Comparison of ENCODE assay signal across 26 cellular contexts in the genomic region with DNA sequence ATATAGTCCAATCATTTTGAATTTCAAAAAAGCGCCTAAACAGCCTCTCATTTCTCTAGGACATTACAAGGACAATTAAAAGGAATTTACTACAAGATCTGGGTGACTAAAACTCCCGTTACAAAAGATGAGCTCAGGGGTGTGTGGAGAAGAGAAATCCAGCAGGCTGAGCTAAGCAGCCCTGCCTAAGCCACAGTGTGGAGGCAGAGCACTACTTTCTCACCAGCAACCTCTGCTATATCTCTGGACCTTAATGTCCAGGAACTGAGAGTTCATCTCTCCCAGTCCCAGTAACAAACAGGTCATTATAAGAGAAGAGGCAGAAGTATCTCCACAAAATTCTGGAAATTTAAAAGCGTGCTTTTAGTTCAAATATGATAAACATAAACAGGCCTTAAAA. TPM values are rescaled to one million over a fixed set of nuclear protein-coding genes. Genes with fewer than 3 reads are reported as not detected.
DNase-seq lines count a peak whose midpoint lies in the region; ATAC-seq and TF ChIP-seq lines count a peak whose summit lies in the region.
"Had no signal": no experiment of that assay in that cellular context is flagged by ENCODE, and none has a peak within 500 bp of the region (broad histone marks: within the 10 kb centered on the region; RNA-seq: fewer than 3 reads in every experiment).

No MANE protein-coding gene starts in this region.

- H3K9me3 ChIP-seq in uterus, result no peaks in the 10 kb centered on the region
- H3K9me3 ChIP-seq: ascending aorta, thyroid gland had no signal

- H3K27ac ChIP-seq in uterus, result no peak overlapping the region
- H3K27ac ChIP-seq: ascending aorta, PC-9, thyroid gland had no signal

- no peaks in the 10 kb centered on the region for H3K27me3 ChIP-seq in uterus
- H3K27me3 ChIP-seq: ascending aorta, thyroid gland had no signal

- DNase-seq in NCI-H2227 (lab: John Stamatoyannopoulos, UW; ENCODE audit: unreplicated experiment) (peak; percentile 7), NCI-H2227 treated with DMSO at 0.1 percent for 48 hours (lab: John Stamatoyannopoulos, UW) (no peak), astrocyte of the hippocampus (ENCODE audit: low read depth, low spot score) (peak; percentile 20), fibroblast of the aortic adventitia (ENCODE audit: low read depth) (peak; percentile 36), retinal pigment epithelial cell (ENCODE audit: low read depth) (no peak), uterus (no peak)
- no peak for DNase-seq in stimulated activated CD4-positive, alpha-beta T cell treated with anti-CD3 and anti-CD28 coated beads, Interleukin-1b, Interleukin-23, amount 100 ng/mL, for 48 hours
- DNase-seq: 8988T; activated B cell treated with CpG ODN at 0.5 μM for 24 hours; activated gamma-delta T cell; C1 segment of cervical spinal cord; DMS79; effector CD4-positive, alpha-beta T cell; foreskin melanocyte; H7; NCI-H1694 treated with DMSO at 0.1 percent for 48 hours; NCI-H524 treated with DMSO at 0.1 percent for 48 hours; PC-9; right cardiac atrium; SW 1271; thyroid gland had no signal

- TF ChIP-seq CTCF in fibroblast of the aortic adventitia (IDR thresholded peaks at IDR 0.05; ENCODE audit: insufficient read depth, low read length) (peak; percentile 33), retinal pigment epithelial cell (conservative IDR thresholded peaks at IDR 0.05; ENCODE audit: low read depth, low read length) (peak; percentile 52), uterus (IDR thresholded peaks at IDR 0.05) (no peak)

- intact Hi-C loops in uterus (cut with DNase I; ENCODE audit: low total_unique reads), result no loop called here

- H3K36me3 ChIP-seq in uterus, result no peaks in the 10 kb centered on the region
- H3K36me3 ChIP-seq: ascending aorta, thyroid gland had no signal

- no peak for ATAC-seq in GM18909 (IDR thresholded peaks at IDR 0.05; ENCODE audit: poor library complexity, unreplicated experiment)
- ATAC-seq: natural killer cell treated with Interleukin-12 subunit alpha and Interleukin-12 subunit beta and Interleukin-15 and Interleukin-18, amount 100 ng/mL, for 72 hours; right cardiac atrium had no signal

- no peak for TF ChIP-seq POLR2A in uterus (IDR thresholded peaks at IDR 0.05)

- H3K4me3 ChIP-seq in fibroblast of the aortic adventitia (ENCODE audit: low read depth, low read length) (no peak overlapping the region), retinal pigment epithelial cell (ENCODE audit: low read length) (no peak overlapping the region), uterus (no peak overlapping the region)
- H3K4me3 ChIP-seq: ascending aorta, lung, PC-9, thyroid gland had no signal

- H3K4me1 ChIP-seq in uterus, result no peaks in the 10 kb centered on the region
- H3K4me1 ChIP-seq: ascending aorta had no signal

RNA-seq across cellular contexts. Expression of a gene that starts 18.9 kb away (rescaled TPM):
- total RNA-seq in fibroblast of the aortic adventitia (ENCODE audit: low replicate concordance) (not detected in 2 replicates), uterus (under 1 TPM in 2 of 4 donors, not detected in 2; 0.07 to 0.18 TPM)
- total RNA-seq: activated B cell treated with CpG ODN at 0.5 μM for 24 hours; ascending aorta; H7; HT-29; natural killer cell treated with Interleukin-12 subunit alpha and Interleukin-12 subunit beta and Interleukin-15 and Interleukin-18, amount 100 ng/mL, for 72 hours; PC-9; right cardiac atrium had no signal

Comparison
In these comparisons a context has a peak if more than half of its experiments do, and no peak if none do; other contexts are left out.
1. DNase-seq: peak in NCI-H2227 (single experiment), astrocyte of the hippocampus (single experiment) and fibroblast of the aortic adventitia (single experiment); none in NCI-H2227 treated with DMSO at 0.1 percent for 48 hours (single experiment), retinal pigment epithelial cell (single experiment), uterus (0 of 2) and stimulated activated CD4-positive, alpha-beta T cell treated with anti-CD3 and anti-CD28 coated beads, Interleukin-1b, Interleukin-23, amount 100 ng/mL, for 48 hours (single experiment).
2. CTCF ChIP-seq: peak in fibroblast of the aortic adventitia (single experiment) and retinal pigment epithelial cell (single experiment); none in uterus (0 of 4).